ENCODE assay signal across 8 cellular contexts in the genomic region with DNA sequence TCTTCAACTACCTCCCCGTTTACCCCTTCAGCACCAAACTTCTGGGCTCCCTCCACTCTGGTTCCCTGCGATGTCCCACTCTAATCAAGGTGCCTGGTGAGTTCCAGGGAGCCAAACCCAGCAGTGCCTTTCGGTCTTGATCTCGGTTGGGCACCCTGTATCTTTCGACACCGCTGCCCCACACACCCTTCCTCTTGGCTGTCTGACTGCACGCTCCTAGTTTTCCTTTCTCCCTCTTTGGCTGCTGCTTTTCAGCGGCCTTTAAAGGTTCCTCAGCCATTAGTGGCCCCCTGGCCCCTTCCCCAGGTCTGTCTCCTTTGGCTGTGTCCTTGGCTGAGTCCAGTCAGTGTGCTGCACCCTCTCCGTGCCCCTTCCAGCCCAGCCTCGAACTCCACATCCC. TPM values are rescaled to one million over a fixed set of nuclear protein-coding genes. Genes with fewer than 3 reads are reported as not detected.
DNase-seq lines count a peak whose midpoint lies in the region; ATAC-seq and TF ChIP-seq lines count a peak whose summit lies in the region.

No MANE protein-coding gene starts in this region.

- TF ChIP-seq CTCF in brain microvascular endothelial cell (IDR thresholded peaks at IDR 0.05; ENCODE audit: low read depth, low read length, missing control alignments), result no peak
- TF ChIP-seq CTCF in lung (IDR thresholded peaks at IDR 0.05; ENCODE audit: control extremely low read depth, extremely low read depth), result no peak
- no peak for TF ChIP-seq CTCF in thyroid gland (IDR thresholded peaks at IDR 0.05)

- CTCF ChIA-PET in activated CD8-positive, alpha-beta memory T cell treated with anti-CD3 and anti-CD28 coated beads, Interleukin-2, amount 10 ng/mL, durations not matched to agents 7 days and 5 days (lab: Charles Lee), result interaction anchor here (2.3 kb wide), 1 partner anchor 83 kb away, joined by 5 read pairs; no protein-coding TSS in a partner anchor

- H3K36me3 Mint-ChIP-seq in activated CD8-positive, alpha-beta memory T cell treated with anti-CD3 and anti-CD28 coated beads, Interleukin-2, amount 10 ng/mL, durations not matched to agents 7 days and 5 days, result peaks cover 30% of the 10 kb centered on the region

- H3K27ac ChIP-seq in brain microvascular endothelial cell (no peak overlapping the region), lung (ENCODE audit: low read depth in 1 of 2, low read length in 1 of 2) (peak overlapping the region in 1 of 2 donors; percentile 91), thyroid gland (peak overlapping the region in 2 of 3 donors; percentile 76 to 96)

- TF ChIP-seq POLR2A in thyroid gland (IDR thresholded peaks at IDR 0.05), result no peak

- H3K27me3 ChIP-seq in brain microvascular endothelial cell (replicated peaks), result no peaks in the 10 kb centered on the region
- H3K27me3 ChIP-seq in lung (ENCODE audit: control insufficient read depth, insufficient read depth), result no peaks in the 10 kb centered on the region
- no peaks in the 10 kb centered on the region for H3K27me3 ChIP-seq in thyroid gland

- peak overlapping the region; percentile 50 for H3K27ac Mint-ChIP-seq in activated CD8-positive, alpha-beta memory T cell treated with anti-CD3 and anti-CD28 coated beads, Interleukin-2, amount 10 ng/mL, durations not matched to agents 7 days and 5 days

- intact Hi-C loops in thyroid gland (cut with DNase I), result no loop called here

- H3K4me3 ChIP-seq in brain microvascular endothelial cell (ENCODE audit: low read depth, low read length), result peak overlapping the region; percentile 54
- H3K4me3 ChIP-seq in lung, result peak overlapping the region; percentile 68
- H3K4me3 ChIP-seq in thyroid gland (replicated peaks in 1 of 3), result peak overlapping the region in 1 of 3 donors; percentile 65

- peaks cover 0 to 5% of the 10 kb centered on the region in 2 donors for H3K4me1 ChIP-seq in lung (ENCODE audit: control insufficient read depth in 2 of 2, insufficient read depth in 2 of 2, low read length in 2 of 2)
- peaks cover 0 to 16% of the 10 kb centered on the region in 2 donors for H3K4me1 ChIP-seq in thyroid gland

- no peak for DNase-seq in activated CD8-positive, alpha-beta memory T cell treated with anti-CD3 and anti-CD28 coated beads, Interleukin-2, amount 10 ng/mL, durations not matched to agents 7 days and 5 days
- DNase-seq in activated CD8-positive, alpha-beta memory T cell treated with anti-CD3 and anti-CD28 coated beads for 24 hours, result no peak
- no peak for DNase-seq in brain microvascular endothelial cell
- DNase-seq in lung (ENCODE audit: low spot score), result no peak
- peak in 1 of 2 donors; percentile 10 for DNase-seq in thyroid gland
- no peak for DNase-seq in amniotic stem cell (lab: John Stamatoyannopoulos, UW)
- no peak for DNase-seq in activated CD8-positive, alpha-beta memory T cell treated with anti-CD3 and anti-CD28 coated beads, Interleukin-2, amount 50 U/mL, for 4 hours

- H3K9me3 ChIP-seq in lung (ENCODE audit: control insufficient read depth in 2 of 2, insufficient read depth in 1 of 2, low read length in 1 of 2) (no peaks in the 10 kb centered on the region), thyroid gland (no peaks in the 10 kb centered on the region)

- no peak for ATAC-seq in activated CD8-positive, alpha-beta memory T cell treated with anti-CD3 and anti-CD28 coated beads, Interleukin-2, amount 10 ng/mL, durations not matched to agents 7 days and 5 days
- ATAC-seq in lung (ENCODE audit: insufficient read depth, low FRiP score) (no peak), GM19395 (IDR thresholded peaks at IDR 0.05; ENCODE audit: unreplicated experiment) (no peak)

- no peaks in the 10 kb centered on the region for H3K27me3 Mint-ChIP-seq in activated CD8-positive, alpha-beta memory T cell treated with anti-CD3 and anti-CD28 coated beads, Interleukin-2, amount 10 ng/mL, durations not matched to agents 7 days and 5 days

- H3K36me3 ChIP-seq in brain microvascular endothelial cell (replicated peaks) (peaks cover 21% of the 10 kb centered on the region), lung (ENCODE audit: control insufficient read depth in 2 of 2, insufficient read depth in 2 of 2, low read length in 2 of 2) (peaks cover 0 to 14% of the 10 kb centered on the region in 2 donors), thyroid gland (peaks cover 11 to 12% of the 10 kb centered on the region in 2 donors)

- no peaks in the 10 kb centered on the region for H3K9me3 Mint-ChIP-seq in activated CD8-positive, alpha-beta memory T cell treated with anti-CD3 and anti-CD28 coated beads, Interleukin-2, amount 10 ng/mL, durations not matched to agents 7 days and 5 days (ENCODE audit: low read depth)

- in situ Hi-C loops in brain microvascular endothelial cell (cut with HindIII; ENCODE audit: low pct_ligation_motif_present, low sequenced_read_pairs), result no loop called here

- peak overlapping the region; percentile 19 for H3K4me3 Mint-ChIP-seq in activated CD8-positive, alpha-beta memory T cell treated with anti-CD3 and anti-CD28 coated beads, Interleukin-2, amount 10 ng/mL, durations not matched to agents 7 days and 5 days

- 60 to 72% methylated on average over 10 of the region's 10 CpGs for WGBS in lung, 2 donors
- WGBS in thyroid gland, 2 donors, result 57 to 74% methylated on average over 10 of the region's 10 CpGs

- peaks cover 42% of the 10 kb centered on the region for H3K4me1 Mint-ChIP-seq in activated CD8-positive, alpha-beta memory T cell treated with anti-CD3 and anti-CD28 coated beads, Interleukin-2, amount 10 ng/mL, durations not matched to agents 7 days and 5 days

RNA-seq across cellular contexts. Expression of a gene that starts 0.8 kb away (rescaled TPM):
- 10 to 100 TPM; 40.4 to 77.5 TPM for total RNA-seq in activated CD8-positive, alpha-beta memory T cell treated with anti-CD3 and anti-CD28 coated beads, Interleukin-2, amount 10 ng/mL, durations not matched to agents 7 days and 5 days
- total RNA-seq in lung, result 10 to 100 TPM; 40.7 to 82.3 TPM
- polyA plus RNA-seq in lung, result 10 to 100 TPM; 28.4 to 34.2 TPM
- total RNA-seq in thyroid gland, result 10 to 100 TPM; 39.0 to 64.6 (median 56.9) TPM

RNA-seq across cellular contexts. Expression of a gene that starts 18.0 kb away (rescaled TPM):
- total RNA-seq in activated CD8-positive, alpha-beta memory T cell treated with anti-CD3 and anti-CD28 coated beads, Interleukin-2, amount 10 ng/mL, durations not matched to agents 7 days and 5 days, result 100 to 1,000 TPM; 274 to 300 TPM
- total RNA-seq in lung (100 to 1,000 TPM in 1 of 2 donors, 10 to 100 TPM in 1; 74.9 to 174 TPM), thyroid gland (100 to 1,000 TPM; 155 to 232 (median 187) TPM)
- 100 to 1,000 TPM in 1 of 2 donors, 10 to 100 TPM in 1; 85.3 to 239 TPM for polyA plus RNA-seq in lung

RNA-seq across cellular contexts. Expression of a gene that starts 18.6 kb away (rescaled TPM):
- 10 to 100 TPM; 89.8 to 90.6 TPM for total RNA-seq in activated CD8-positive, alpha-beta memory T cell treated with anti-CD3 and anti-CD28 coated beads, Interleukin-2, amount 10 ng/mL, durations not matched to agents 7 days and 5 days
- total RNA-seq in lung (10 to 100 TPM; 48.7 to 62.3 TPM), thyroid gland (10 to 100 TPM; 64.2 to 93.3 (median 83.3) TPM)
- polyA plus RNA-seq in lung, result 10 to 100 TPM; 41.6 to 57.8 TPM

RNA-seq across cellular contexts. Expression of a gene that starts 33.0 kb away (rescaled TPM):
- 10 to 100 TPM; 61.7 to 77.6 TPM for total RNA-seq in activated CD8-positive, alpha-beta memory T cell treated with anti-CD3 and anti-CD28 coated beads, Interleukin-2, amount 10 ng/mL, durations not matched to agents 7 days and 5 days
- total RNA-seq in lung (10 to 100 TPM; 16.3 to 34.9 TPM), thyroid gland (10 to 100 TPM; 36.2 to 49.7 (median 37.5) TPM)
- 10 to 100 TPM; 25.7 to 26.8 TPM for polyA plus RNA-seq in lung

RNA-seq across cellular contexts. Expression of a gene that starts 41.1 kb away (rescaled TPM):
- total RNA-seq in activated CD8-positive, alpha-beta memory T cell treated with anti-CD3 and anti-CD28 coated beads, Interleukin-2, amount 10 ng/mL, durations not matched to agents 7 days and 5 days, result 10 to 100 TPM; 31.7 to 57.7 TPM
- total RNA-seq in lung (10 to 100 TPM; 21.7 to 35.0 TPM), thyroid gland (10 to 100 TPM; 32.1 to 44.8 (median 35.9) TPM)
- polyA plus RNA-seq in lung, result 10 to 100 TPM; 30.5 to 43.9 TPM
